19 cellular contexts compared by ENCODE assay signal in the genomic region with DNA sequence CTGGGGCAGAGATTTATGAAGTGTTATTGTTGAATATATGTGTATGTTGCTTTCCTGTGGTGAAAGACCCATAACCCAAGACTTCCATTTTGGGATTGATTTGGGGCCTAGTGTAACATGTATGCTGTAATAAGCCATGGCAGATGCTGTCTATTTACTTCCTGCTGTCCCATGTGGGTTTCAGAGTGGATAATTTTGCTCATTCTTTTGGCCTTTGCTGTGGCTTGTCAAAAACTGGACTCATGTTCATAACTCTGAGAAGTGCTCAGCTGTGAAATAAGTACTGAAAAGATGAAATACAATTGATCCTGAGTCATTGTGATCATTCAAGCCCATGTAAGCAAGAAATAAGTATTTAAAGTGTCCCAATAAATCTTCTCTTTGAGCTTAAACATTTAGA.
"Had no signal": no experiment of that assay in that cellular context is flagged by ENCODE, and none has a peak within 500 bp of the region (broad histone marks: within the 10 kb centered on the region; RNA-seq: fewer than 3 reads in every experiment).

No MANE protein-coding gene starts in this region.

- DNase-seq: dorsolateral prefrontal cortex; effector CD4-positive, alpha-beta T cell; foreskin keratinocyte; heart left ventricle; kidney; left lung; lower lobe of right lung; sigmoid colon; spleen; stimulated activated CD4-positive, alpha-beta T cell treated with anti-CD3 and anti-CD28 coated beads, Interleukin-4, amount 100 ng/mL, for 4 hours; stimulated activated naive CD8-positive, alpha-beta T cell treated with anti-CD3 and anti-CD28 coated beads, Interleukin-15, Interleukin-2, amounts not matched to agents 100 U/mL and 50 U/mL, for 24 hours; substantia nigra; testis; tibial artery had no signal

- H3K9me3 Mint-ChIP-seq: natural killer cell treated with Interleukin-12 subunit alpha and Interleukin-12 subunit beta and Interleukin-15 and Interleukin-18, amount 100 ng/mL, for 72 hours; stimulated activated memory B cell treated with anti-CD40 and anti-IgM and Interleukin-4, amounts not matched to agents 10 μg/mL and 1 μg/mL and 100 μg/mL, for 72 hours; type B pancreatic cell had no signal

- H3K4me3 Mint-ChIP-seq: natural killer cell treated with Interleukin-12 subunit alpha and Interleukin-12 subunit beta and Interleukin-15 and Interleukin-18, amount 100 ng/mL, for 72 hours; neural crest cell; stimulated activated memory B cell treated with anti-CD40 and anti-IgM and Interleukin-4, amounts not matched to agents 10 μg/mL and 1 μg/mL and 100 μg/mL, for 72 hours; type B pancreatic cell had no signal

- H3K36me3 Mint-ChIP-seq: natural killer cell treated with Interleukin-12 subunit alpha and Interleukin-12 subunit beta and Interleukin-15 and Interleukin-18, amount 100 ng/mL, for 72 hours; stimulated activated memory B cell treated with anti-CD40 and anti-IgM and Interleukin-4, amounts not matched to agents 10 μg/mL and 1 μg/mL and 100 μg/mL, for 72 hours; type B pancreatic cell had no signal

- H3K27me3 Mint-ChIP-seq: natural killer cell treated with Interleukin-12 subunit alpha and Interleukin-12 subunit beta and Interleukin-15 and Interleukin-18, amount 100 ng/mL, for 72 hours; stimulated activated memory B cell treated with anti-CD40 and anti-IgM and Interleukin-4, amounts not matched to agents 10 μg/mL and 1 μg/mL and 100 μg/mL, for 72 hours; type B pancreatic cell had no signal

- ATAC-seq: foreskin keratinocyte; gastroesophageal sphincter; left lung; lower lobe of right lung; natural killer cell treated with Interleukin-12 subunit alpha and Interleukin-12 subunit beta and Interleukin-15 and Interleukin-18, amount 100 ng/mL, for 72 hours; stimulated activated memory B cell treated with anti-CD40 and anti-IgM and Interleukin-4, amounts not matched to agents 10 μg/mL and 1 μg/mL and 100 μg/mL, for 72 hours; stimulated activated naive CD8-positive, alpha-beta T cell treated with anti-CD3 and anti-CD28 coated beads, Interleukin-15, Interleukin-2, amounts not matched to agents 100 U/mL and 50 U/mL, for 24 hours had no signal

- H3K4me1 Mint-ChIP-seq: stimulated activated memory B cell treated with anti-CD40 and anti-IgM and Interleukin-4, amounts not matched to agents 10 μg/mL and 1 μg/mL and 100 μg/mL, for 72 hours had no signal

- H3K27ac Mint-ChIP-seq: natural killer cell treated with Interleukin-12 subunit alpha and Interleukin-12 subunit beta and Interleukin-15 and Interleukin-18, amount 100 ng/mL, for 72 hours; stimulated activated memory B cell treated with anti-CD40 and anti-IgM and Interleukin-4, amounts not matched to agents 10 μg/mL and 1 μg/mL and 100 μg/mL, for 72 hours; type B pancreatic cell had no signal
